ENCODE assay signal across 11 cellular contexts in genomic region chr1:19437911-19438310, GRCh38. TPM values are rescaled to one million over a fixed set of nuclear protein-coding genes. Genes with fewer than 3 reads are reported as not detected.
A peak's percentile ranks its signal among the peaks of the same experiment; 100 is the strongest.
DNase-seq lines count a peak whose midpoint lies in the region; ATAC-seq, FAIRE-seq and TF ChIP-seq lines count a peak whose summit lies in the region.
"Had no signal": no experiment of that assay in that cellular context is flagged by ENCODE, and none has a peak within 500 bp of the region (broad histone marks: within the 10 kb centered on the region; RNA-seq: fewer than 3 reads in every experiment).

No MANE protein-coding gene starts in this region.

- H3K27ac ChIP-seq in H9 (ENCODE audit: insufficient read length, low read depth, low read length) (no peak overlapping the region), kidney (ENCODE audit: low read depth in 2 of 2, low read length in 2 of 2) (peak overlapping the region; percentile 47 to 68)

- no peak overlapping the region for H2BK20ac ChIP-seq in H9 (ENCODE audit: low read depth, low read length, poor library complexity, severe bottlenecking)

- H3K4me1 ChIP-seq in H9 (ENCODE audit: insufficient read depth, low read length) (peaks cover 7% of the 10 kb centered on the region; the same call in 1 of the 2 replicates), kidney (ENCODE audit: control insufficient read depth in 1 of 2, insufficient read depth in 1 of 2, low read depth in 1 of 2, low read length in 2 of 2) (peaks cover 46 to 49% of the 10 kb centered on the region in 2 donors)

- no peaks in the 10 kb centered on the region for H3K27me3 Mint-ChIP-seq in H9 (ENCODE audit: low read depth)

- H4K91ac ChIP-seq in H9 (ENCODE audit: insufficient read length, low read depth, low read length) = no peak overlapping the region

- no peak for TF ChIP-seq CTCF in H9 (conservative IDR thresholded peaks at IDR 0.05)
- TF ChIP-seq CTCF in cardiac fibroblast (IDR thresholded peaks at IDR 0.05; ENCODE audit: low read depth, low read length) = no peak
- no peak for TF ChIP-seq CTCF in kidney (IDR thresholded peaks at IDR 0.05; ENCODE audit: borderline replicate concordance, extremely low read depth, insufficient read depth)

- H3K4me3 ChIP-seq in cardiac fibroblast (replicated peaks in 1 of 2; ENCODE audit: low read depth in 2 of 2, low read length in 2 of 2) = no peak overlapping the region
- H3K4me3 ChIP-seq in kidney (ENCODE audit: low read length in 2 of 2) = no peak overlapping the region
- no peak overlapping the region for H3K4me3 ChIP-seq in skeletal muscle cell (ENCODE audit: low read depth, low read length)

- WGBS in H9 (ENCODE audit: extremely low coverage, insufficient read length, low lambda C conversion rate) = no CpG with 5 or more reads among the region's 17 CpGs

- H3K9me3 Mint-ChIP-seq in H9 = no peaks in the 10 kb centered on the region

- H3K9me3 ChIP-seq in H9 (ENCODE audit: control insufficient read depth, low read depth, low read length) (no peaks in the 10 kb centered on the region), kidney (ENCODE audit: control insufficient read depth in 1 of 2, low read length in 2 of 2) (no peaks in the 10 kb centered on the region)

- H2AFZ ChIP-seq in H9 (ENCODE audit: low read length) = no peak overlapping the region

- H3K4me3 Mint-ChIP-seq in H9 = no peak overlapping the region

- H2BK15ac ChIP-seq in H9 (ENCODE audit: low read depth, low read length) = no peak overlapping the region

- H3K23ac ChIP-seq in H9 (ENCODE audit: insufficient read length, low read depth, low read length) = no peak overlapping the region

- no peak overlapping the region for H3K56ac ChIP-seq in H9 (ENCODE audit: insufficient read length, low read depth, low read length)

- H2BK12ac ChIP-seq in H9 (ENCODE audit: insufficient read length, low read depth, low read length) = no peak overlapping the region

- no peak overlapping the region for H3K14ac ChIP-seq in H9 (ENCODE audit: insufficient read depth, low read length)

- peaks cover 0 to 15% (median 12%) of the 10 kb centered on the region in 3 experiments; a peak in 4 of 7 replicates for H3K36me3 Mint-ChIP-seq in H9 (ENCODE audit: insufficient read depth in 1 of 3, low read depth in 3 of 3)

- no peaks in the 10 kb centered on the region for H3K27me3 ChIP-seq in H9 (ENCODE audit: insufficient read depth, low read length)

- no peak overlapping the region for H4K8ac ChIP-seq in H9 (replicated peaks; ENCODE audit: insufficient read length, low read depth, low read length)

- no peak overlapping the region for H2AK5ac ChIP-seq in H9 (ENCODE audit: insufficient read length, low read length)

- peaks cover 52% of the 10 kb centered on the region for H3K79me2 ChIP-seq in H9 (ENCODE audit: insufficient read depth, low read length)

- H4K20me1 ChIP-seq in H9 (ENCODE audit: control insufficient read depth, insufficient read depth, insufficient read length) = peaks cover 2% of the 10 kb centered on the region

- H3K9ac ChIP-seq in H9 (ENCODE audit: extremely low read depth, insufficient read length, low read length) (no peak overlapping the region), kidney (ENCODE audit: low read length in 2 of 2) (peak overlapping the region in 1 of 2 donors; percentile 7)

- no peak overlapping the region for H3K18ac ChIP-seq in H9 (ENCODE audit: insufficient read length, low read depth, low read length)

- H2BK5ac ChIP-seq in H9 (ENCODE audit: insufficient read length, low read length) = no peak overlapping the region

- FAIRE-seq in kidney (lab: Jason Lieb, UNC) = no peak
- FAIRE-seq: small intestine had no signal

- no peak overlapping the region for H3K4ac ChIP-seq in H9 (ENCODE audit: low read depth, low read length)

- no peaks in the 10 kb centered on the region for H3K23me2 ChIP-seq in H9 (ENCODE audit: insufficient read length, low read depth, low read length, poor library complexity, severe bottlenecking)

- no peak overlapping the region for H2BK120ac ChIP-seq in H9 (ENCODE audit: low read depth, low read length, poor library complexity, severe bottlenecking)

- H3K4me2 ChIP-seq in H9 (ENCODE audit: insufficient read depth, insufficient read length, low read length) = no peak overlapping the region

- DNase-seq in H9 (no peak), cardiac fibroblast (ENCODE audit: low read depth in 2 of 2) (peak; percentile 77 to 98), kidney (peak; percentile 66), skeletal muscle cell (ENCODE audit: low read depth) (peak; percentile 79), CD1c-positive myeloid dendritic cell (ENCODE audit: extremely low spot score) (no peak), epidermal melanocyte (ENCODE audit: insufficient read length, low spot score) (no peak), globus pallidus (ENCODE audit: low spot score) (no peak)
- DNase-seq: EL, NCI-H2171, small intestine had no signal

- no peaks in the 10 kb centered on the region for H3K36me3 ChIP-seq in kidney (ENCODE audit: control insufficient read depth in 1 of 2, insufficient read depth in 2 of 2, low read length in 2 of 2)

- no peak for ATAC-seq in GM19467 (IDR thresholded peaks at IDR 0.05; ENCODE audit: unreplicated experiment)

- peaks cover 26 to 32% of the 10 kb centered on the region in 2 experiments for H3K4me1 Mint-ChIP-seq in H9

- peaks cover 24% of the 10 kb centered on the region for H3K79me1 ChIP-seq in H9 (ENCODE audit: insufficient read depth, low read depth, low read length, poor library complexity, severe bottlenecking)

- H3K27ac Mint-ChIP-seq in H9 = peak overlapping the region; percentile 3 to 64 (median 46); a peak in 3 of 7 replicates

- no peak overlapping the region for H4K5ac ChIP-seq in H9 (ENCODE audit: insufficient read length, low read depth, low read length)

- H3T11ph ChIP-seq in H9 (ENCODE audit: low read length) = no peak overlapping the region

- intact Hi-C loops in kidney (cut with DNase I) = no loop called here

RNA-seq across cellular contexts. Expression of gene CAPZB, which starts 47.4 kb away (rescaled TPM):
- total RNA-seq in H9 (2021) (343 and 348 TPM in 2 replicates), kidney (265 TPM)
- 253 TPM for polyA plus RNA-seq in kidney (ENCODE audit: insufficient read depth, low read depth, low replicate concordance)

Comparison
In these comparisons a context has a peak if more than half of its experiments do, and no peak if none do; other contexts are left out.
1. DNase-seq: peak in cardiac fibroblast (2 of 2), kidney (single experiment) and skeletal muscle cell (single experiment); none in H9 (single experiment), CD1c-positive myeloid dendritic cell (single experiment), epidermal melanocyte (single experiment) and globus pallidus (single experiment).